8 cellular contexts compared by ENCODE assay signal in the genomic region with DNA sequence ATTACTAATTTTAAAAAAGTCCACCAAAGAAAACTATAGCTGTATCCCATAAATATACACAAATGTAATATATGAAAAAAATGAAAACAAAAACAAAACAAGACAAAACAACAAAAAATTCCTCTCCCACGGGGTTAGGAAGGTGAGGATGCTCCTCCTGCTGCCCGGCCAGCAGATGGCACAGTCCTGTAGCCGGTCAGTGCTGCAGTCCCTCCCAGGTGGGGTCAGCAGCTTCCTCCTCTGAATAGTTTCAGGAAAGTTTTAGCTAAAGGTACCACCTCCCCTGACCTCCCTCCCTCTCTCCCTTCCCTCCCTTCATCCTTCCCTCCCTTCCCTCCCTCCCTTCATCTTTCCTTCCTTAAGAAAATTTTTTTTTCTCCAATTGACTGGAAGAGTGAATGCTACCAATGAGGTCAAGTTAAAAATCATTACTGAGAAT.
A peak's percentile ranks its signal among the peaks of the same experiment; 100 is the strongest.
DNase-seq lines count a peak whose midpoint lies in the region; ATAC-seq and TF ChIP-seq lines count a peak whose summit lies in the region.

No MANE protein-coding gene starts in this region.

- no peaks in the 10 kb centered on the region for H4K20me1 ChIP-seq in GM23338 (replicated peaks; ENCODE audit: insufficient read depth)

- DNase-seq in A172 (ENCODE audit: low spot score) (peak; percentile 68), GM23338 (ENCODE audit: low spot score) (peak; percentile 91), iPS DF 6.9 (ENCODE audit: low read depth, low spot score) (peak; percentile 66), NCI-H1092 (lab: John Stamatoyannopoulos, UW) (no peak), inferior parietal cortex (ENCODE audit: extremely low spot score) (no peak)

- H3K4me3 ChIP-seq in GM23338 = peak overlapping the region; percentile 28; the same call in 1 of the 2 replicates
- no peak overlapping the region for H3K4me3 ChIP-seq in iPS DF 6.9 (ENCODE audit: low read length)

- no peak overlapping the region for H2AFZ ChIP-seq in GM23338

- H3K9me3 ChIP-seq in iPS DF 6.9 (ENCODE audit: control insufficient read depth, insufficient read depth, low read length) = no peaks in the 10 kb centered on the region

- no peaks in the 10 kb centered on the region for H3K36me3 ChIP-seq in GM23338 (ENCODE audit: insufficient read depth)
- no peaks in the 10 kb centered on the region for H3K36me3 ChIP-seq in iPS DF 6.9 (ENCODE audit: control insufficient read depth, insufficient read depth, low read length)

- WGBS in iPS DF 6.9 (ENCODE audit: insufficient coverage, insufficient read length) = no CpG with 5 or more reads among the region's 3 CpGs

- H3K9me3 Mint-ChIP-seq in GM23338 = peaks cover 5% of the 10 kb centered on the region; the same call in 2 of the 3 replicates

- peaks cover 26% of the 10 kb centered on the region for H3K4me1 ChIP-seq in GM23338 (ENCODE audit: insufficient read depth)
- no peaks in the 10 kb centered on the region; the same call in 1 of the 2 replicates for H3K4me1 ChIP-seq in iPS DF 6.9 (ENCODE audit: control insufficient read depth, insufficient read depth, low read length)

- H3K27ac Mint-ChIP-seq in GM23338 = peak overlapping the region; percentile 71

- peak overlapping the region; percentile 47; the same call in 2 of the 3 replicates for H3K4me3 Mint-ChIP-seq in GM23338

- H3K79me2 ChIP-seq in GM23338 (replicated peaks; ENCODE audit: insufficient read depth) = no peaks in the 10 kb centered on the region

- H3K27ac ChIP-seq in GM23338 (ENCODE audit: low read depth) (peak overlapping the region; percentile 72), VCaP (no peak overlapping the region), iPS DF 6.9 (ENCODE audit: low read length) (no peak overlapping the region)

- peaks cover 14% of the 10 kb centered on the region for H3K27me3 Mint-ChIP-seq in GM23338 (ENCODE audit: insufficient read depth, low read depth, poor library complexity)

- H3K4me1 Mint-ChIP-seq in GM23338 = peaks cover 45% of the 10 kb centered on the region

- H3K27me3 ChIP-seq in GM23338 (ENCODE audit: insufficient read depth) = no peaks in the 10 kb centered on the region
- H3K27me3 ChIP-seq in iPS DF 6.9 (ENCODE audit: control insufficient read depth, insufficient read depth, low read length) = no peaks in the 10 kb centered on the region

- H3K4me2 ChIP-seq in GM23338 = peak overlapping the region; percentile 53

- H3K9me2 ChIP-seq in GM23338 (ENCODE audit: insufficient read depth) = no peaks in the 10 kb centered on the region; the same call in 1 of the 2 replicates

- ATAC-seq in GM23338 = peak; percentile 100
- ATAC-seq in GM21737 (IDR thresholded peaks at IDR 0.05; ENCODE audit: unreplicated experiment) = no peak
- no peak for ATAC-seq in HG03196 (IDR thresholded peaks at IDR 0.05; ENCODE audit: unreplicated experiment)

- peaks cover 19% of the 10 kb centered on the region for H3K36me3 Mint-ChIP-seq in GM23338 (ENCODE audit: low read depth)

- no peaks in the 10 kb centered on the region for H3F3A ChIP-seq in GM23338 (replicated peaks; ENCODE audit: low read depth)

- TF ChIP-seq CTCF in GM23338 (conservative IDR thresholded peaks at IDR 0.05; ENCODE audit: low read depth in 2 of 2) (peak; percentile 82 to 90), VCaP (conservative IDR thresholded peaks at IDR 0.05) (peak; percentile 88)

TF ChIP-seq in GM23338, 12 proteins besides CTCF, POLR2A, EP300 and RAD21 (continues in another document):
- TF ChIP-seq ETS1 (IDR thresholded peaks at IDR 0.05) (no peak), ZNF331 (CRISPR knock-in tag; IDR thresholded peaks at IDR 0.05; ENCODE audit: low read depth) (no peak), EZH2 (IDR thresholded peaks at IDR 0.05; ENCODE audit: low read depth, unreplicated experiment) (no peak), EZH2phosphoT487 (IDR thresholded peaks at IDR 0.05; ENCODE audit: unreplicated experiment) (no peak), JUNB (IDR thresholded peaks at IDR 0.05; ENCODE audit: unreplicated experiment) (no peak), CREB1 (CRISPR knock-in tag; IDR thresholded peaks at IDR 0.05; ENCODE audit: low read depth) (no peak), STAT1 (IDR thresholded peaks at IDR 0.05; ENCODE audit: unreplicated experiment) (no peak), POLR2AphosphoS5 (IDR thresholded peaks at IDR 0.05; ENCODE audit: low read depth) (no peak), NANOG (IDR thresholded peaks at IDR 0.05; ENCODE audit: borderline replicate concordance) (no peak), REST (IDR thresholded peaks at IDR 0.05; ENCODE audit: unreplicated experiment) (no peak), ZNF114 (CRISPR knock-in tag; IDR thresholded peaks at IDR 0.05) (no peak)

Comparison
In these comparisons a context has a peak if more than half of its experiments do, and no peak if none do; other contexts are left out.
1. DNase-seq: peak in A172 (single experiment), GM23338 (single experiment) and iPS DF 6.9 (single experiment); none in NCI-H1092 (single experiment) and inferior parietal cortex (single experiment).